Comparison of ENCODE assay signal across 23 cellular contexts in the genomic region with DNA sequence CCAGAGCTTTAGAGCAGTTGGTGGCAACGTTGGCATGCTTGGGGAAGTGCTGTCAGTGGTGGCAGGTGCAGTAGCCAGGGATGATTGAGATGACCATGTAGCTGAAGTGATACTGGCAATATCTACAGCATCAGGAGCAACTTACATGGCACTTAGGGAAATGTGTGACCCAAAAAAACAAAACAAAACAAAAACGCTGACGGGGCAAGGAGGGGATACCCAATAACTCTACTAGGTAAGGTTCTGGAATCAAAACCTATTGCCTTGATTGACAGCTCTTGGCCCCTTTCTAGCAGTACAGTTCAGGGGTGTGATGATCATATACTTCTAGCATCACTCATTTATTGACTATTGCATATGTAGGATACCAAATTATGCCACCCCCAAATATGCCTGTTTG.
"Had no signal": no experiment of that assay in that cellular context is flagged by ENCODE, and none has a peak within 500 bp of the region (broad histone marks: within the 10 kb centered on the region; RNA-seq: fewer than 3 reads in every experiment).

No MANE protein-coding gene starts in this region.

- H3K27me3 ChIP-seq: ascending aorta, cardiac muscle cell had no signal

- H3K27ac Mint-ChIP-seq: activated CD8-positive, alpha-beta T cell treated with anti-CD3 and anti-CD28 coated beads, Interleukin-2, amount 10 ng/mL, durations not matched to agents 7 days and 5 days; activated naive CD4-positive, alpha-beta T cell treated with anti-CD3 and anti-CD28 coated beads, Interleukin-2, amount 50 U/mL, for 24 hours; brain; WTC11 had no signal

- H3K4me1 ChIP-seq: ascending aorta had no signal

- H3K4me3 Mint-ChIP-seq: activated CD8-positive, alpha-beta T cell treated with anti-CD3 and anti-CD28 coated beads, Interleukin-2, amount 10 ng/mL, durations not matched to agents 7 days and 5 days; activated naive CD4-positive, alpha-beta T cell treated with anti-CD3 and anti-CD28 coated beads, Interleukin-2, amount 50 U/mL, for 24 hours; brain; WTC11 had no signal

- H3K9me3 Mint-ChIP-seq: activated naive CD4-positive, alpha-beta T cell treated with anti-CD3 and anti-CD28 coated beads, Interleukin-2, amount 50 U/mL, for 24 hours had no signal

- H3K4me1 Mint-ChIP-seq: activated naive CD4-positive, alpha-beta T cell treated with anti-CD3 and anti-CD28 coated beads, Interleukin-2, amount 50 U/mL, for 24 hours had no signal

- H3K36me3 Mint-ChIP-seq: activated naive CD4-positive, alpha-beta T cell treated with anti-CD3 and anti-CD28 coated beads, Interleukin-2, amount 50 U/mL, for 24 hours; brain had no signal

- H3K27me3 Mint-ChIP-seq: activated naive CD4-positive, alpha-beta T cell treated with anti-CD3 and anti-CD28 coated beads, Interleukin-2, amount 50 U/mL, for 24 hours had no signal

- ATAC-seq: activated CD8-positive, alpha-beta T cell treated with anti-CD3 and anti-CD28 coated beads, Interleukin-2, amount 10 ng/mL, durations not matched to agents 7 days and 5 days; K562; Right ventricle myocardium inferior; WTC11 had no signal

- FAIRE-seq: K562 had no signal

- H3K36me3 ChIP-seq: ascending aorta, cardiac muscle cell had no signal

- H3K9me3 ChIP-seq: ascending aorta had no signal

- H3K27ac ChIP-seq: ascending aorta, cardiac muscle cell, SK-N-MC had no signal

- DNase-seq: activated CD4-positive, alpha-beta T cell treated with anti-CD3 and anti-CD28 coated beads for 48 hours; activated CD4-positive, alpha-beta T cell treated with anti-CD3 and anti-CD28 coated beads, Interleukin-2, amount 50 U/mL, for 4 hours; activated CD4-positive, CD25-positive, alpha-beta regulatory T cell treated with anti-CD3 and anti-CD28 coated beads, Interleukin-2, amount 50 U/mL, for 72 hours; activated CD8-positive, alpha-beta memory T cell treated with anti-CD3 and anti-CD28 coated beads, Interleukin-2, amount 50 U/mL, for 48 hours; activated CD8-positive, alpha-beta T cell treated with anti-CD3 and anti-CD28 coated beads, Interleukin-2, amount 10 ng/mL, durations not matched to agents 7 days and 5 days; activated naive CD4-positive, alpha-beta T cell; activated T-cell treated with anti-CD3 and anti-CD28 coated beads, Interleukin-2, amount 50 U/mL, for 1 hour; amniotic stem cell; Kasumi-1; NCI-H1105 treated with DMSO at 0.1 percent for 48 hours; NCI-H1436 treated with DMSO at 0.1 percent for 48 hours; NCI-H187; NCI-H2081; NCI-H446; NCI-H524 had no signal

- H3K4me3 ChIP-seq: ascending aorta, cardiac muscle cell, K562, SK-N-MC had no signal
